7 cellular contexts compared by ENCODE assay signal in the genomic region with DNA sequence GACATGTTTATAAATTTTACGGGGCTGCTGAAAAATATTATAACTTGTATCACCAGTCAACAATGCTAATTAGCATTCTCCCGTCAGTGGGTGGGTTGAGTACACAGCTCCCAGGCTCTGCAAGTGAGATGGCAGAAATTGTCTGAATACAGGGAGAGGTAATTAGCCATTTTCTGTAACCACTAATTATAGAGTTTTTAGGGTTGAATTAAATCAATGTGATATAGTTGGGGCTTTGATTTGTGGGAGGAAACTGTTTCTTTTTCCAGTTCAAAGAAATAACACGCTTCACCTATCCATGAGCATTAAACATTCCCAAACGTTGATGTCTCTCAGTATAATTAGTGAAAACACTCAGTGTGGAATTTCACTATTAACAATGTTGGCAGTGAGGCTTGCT. TPM values are rescaled to one million over a fixed set of nuclear protein-coding genes. Genes with fewer than 3 reads are reported as not detected.
DNase-seq lines count a peak whose midpoint lies in the region; ATAC-seq and TF ChIP-seq lines count a peak whose summit lies in the region.

No MANE protein-coding gene starts in this region.

- no peak overlapping the region for H3K27ac Mint-ChIP-seq in GM23338

- peak overlapping the region; percentile 97 for H3K4me2 ChIP-seq in GM23338

- H3F3A ChIP-seq in GM23338 (replicated peaks; ENCODE audit: low read depth): peaks cover 11% of the 10 kb centered on the region; the same call in 1 of the 2 replicates

- H3K4me3 Mint-ChIP-seq in GM23338: peak overlapping the region; percentile 88

- peaks cover 54% of the 10 kb centered on the region for H3K79me2 ChIP-seq in GM23338 (replicated peaks; ENCODE audit: insufficient read depth)

- DNase-seq in GM23338 (ENCODE audit: low spot score): no peak
- no peak for DNase-seq in SJSA1 (ENCODE audit: low read depth in 1 of 2, low spot score in 2 of 2)
- no peak for DNase-seq in fibroblast of pulmonary artery (ENCODE audit: low read depth)
- DNase-seq in skeletal muscle cell (ENCODE audit: low read depth): no peak
- no peak for DNase-seq in DMS114 treated with DMSO at 0.1 percent for 48 hours (lab: John Stamatoyannopoulos, UW; ENCODE audit: unreplicated experiment)

- H3K27me3 ChIP-seq in GM23338 (ENCODE audit: insufficient read depth) (no peaks in the 10 kb centered on the region), SJSA1 (replicated peaks) (no peaks in the 10 kb centered on the region)

- peaks cover 15% of the 10 kb centered on the region for H3K9me3 ChIP-seq in SJSA1 (replicated peaks)

- peaks cover 22% of the 10 kb centered on the region for H3K36me3 Mint-ChIP-seq in GM23338 (ENCODE audit: low read depth)

- H3K36me3 ChIP-seq in GM23338 (ENCODE audit: insufficient read depth): no peaks in the 10 kb centered on the region
- H3K36me3 ChIP-seq in SJSA1: peaks cover 18% of the 10 kb centered on the region

- peaks cover 18% of the 10 kb centered on the region for H4K20me1 ChIP-seq in GM23338 (replicated peaks; ENCODE audit: insufficient read depth)

- H2AFZ ChIP-seq in GM23338: no peak overlapping the region; the same call in 1 of the 2 replicates

- peaks cover 17% of the 10 kb centered on the region for H3K4me1 Mint-ChIP-seq in GM23338

- H3K9me3 Mint-ChIP-seq in GM23338: peaks cover 27% of the 10 kb centered on the region

- ATAC-seq in GM23338 (no peak), GM19452 (IDR thresholded peaks at IDR 0.05; ENCODE audit: unreplicated experiment) (no peak), HG03354 (IDR thresholded peaks at IDR 0.05; ENCODE audit: poor library complexity, severe bottlenecking, unreplicated experiment) (no peak)

- H3K27ac ChIP-seq in GM23338 (ENCODE audit: low read depth) (no peak overlapping the region), SJSA1 (peak overlapping the region; percentile 63)

- H3K9me2 ChIP-seq in GM23338 (ENCODE audit: insufficient read depth): peaks cover 7% of the 10 kb centered on the region

- peaks cover 23% of the 10 kb centered on the region for H3K27me3 Mint-ChIP-seq in GM23338 (ENCODE audit: insufficient read depth, low read depth, poor library complexity)

- peaks cover 43% of the 10 kb centered on the region for H3K4me1 ChIP-seq in GM23338 (ENCODE audit: insufficient read depth)
- peaks cover 25% of the 10 kb centered on the region for H3K4me1 ChIP-seq in SJSA1 (replicated peaks)

- H3K4me3 ChIP-seq in GM23338 (peak overlapping the region; percentile 90), SJSA1 (peak overlapping the region; percentile 98), fibroblast of pulmonary artery (replicated peaks; ENCODE audit: low read depth, low read length) (peak overlapping the region; percentile 77), skeletal muscle cell (ENCODE audit: low read depth, low read length) (peak overlapping the region; percentile 90)

- no peak for TF ChIP-seq CTCF in GM23338 (conservative IDR thresholded peaks at IDR 0.05; ENCODE audit: low read depth in 2 of 2)
- no peak for TF ChIP-seq CTCF in fibroblast of pulmonary artery (IDR thresholded peaks at IDR 0.05; ENCODE audit: low read length, missing control alignments)

TF ChIP-seq in GM23338, 12 proteins besides CTCF, POLR2A, EP300 and RAD21:
- no peak for TF ChIP-seq EZH2phosphoT487 (IDR thresholded peaks at IDR 0.05; ENCODE audit: unreplicated experiment)
- TF ChIP-seq POLR2AphosphoS5 (IDR thresholded peaks at IDR 0.05; ENCODE audit: low read depth): no peak
- TF ChIP-seq, protein P1, sequence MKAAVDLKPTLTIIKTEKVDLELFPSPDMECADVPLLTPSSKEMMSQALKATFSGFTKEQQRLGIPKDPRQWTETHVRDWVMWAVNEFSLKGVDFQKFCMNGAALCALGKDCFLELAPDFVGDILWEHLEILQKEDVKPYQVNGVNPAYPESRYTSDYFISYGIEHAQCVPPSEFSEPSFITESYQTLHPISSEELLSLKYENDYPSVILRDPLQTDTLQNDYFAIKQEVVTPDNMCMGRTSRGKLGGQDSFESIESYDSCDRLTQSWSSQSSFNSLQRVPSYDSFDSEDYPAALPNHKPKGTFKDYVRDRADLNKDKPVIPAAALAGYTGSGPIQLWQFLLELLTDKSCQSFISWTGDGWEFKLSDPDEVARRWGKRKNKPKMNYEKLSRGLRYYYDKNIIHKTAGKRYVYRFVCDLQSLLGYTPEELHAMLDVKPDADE (IDR thresholded peaks at IDR 0.05): no peak
- no peak for TF ChIP-seq JUNB (IDR thresholded peaks at IDR 0.05; ENCODE audit: unreplicated experiment)
- TF ChIP-seq CREB1 (CRISPR knock-in tag; IDR thresholded peaks at IDR 0.05; ENCODE audit: low read depth): no peak

RNA-seq across cellular contexts. Expression of gene VANGL1, which starts 1.4 kb away (rescaled TPM):
- 11.7 and 14.4 TPM in 2 replicates for total RNA-seq in GM23338 (2014; rRNA removed; shearing (Covaris generic))
- 3.3 and 4.4 TPM in 2 replicates for polyA plus RNA-seq in GM23338 (2016; fragmentation: Nextera tagmentation; extraction: Ambion mirVana)
- 11.7 and 22.4 TPM in 2 replicates for total RNA-seq in SJSA1 (2014; rRNA removed; shearing (Covaris generic))
